6 cellular contexts compared by ENCODE assay signal in genomic region chr15:93317772-93318171, GRCh38.
"Had no signal": no experiment of that assay in that cellular context is flagged by ENCODE, and none has a peak within 500 bp of the region (broad histone marks: within the 10 kb centered on the region; RNA-seq: fewer than 3 reads in every experiment).

No MANE protein-coding gene starts in this region.

- H3K9ac ChIP-seq: GM23248 had no signal

- H3K4me1 ChIP-seq: HAP-1 had no signal

- H3K36me3 ChIP-seq: HAP-1 had no signal

- H3K27ac Mint-ChIP-seq: HFFc6, IgD-negative memory B cell had no signal

- H3K4me3 ChIP-seq: GM23248, HAP-1 had no signal

- H3K36me3 Mint-ChIP-seq: IgD-negative memory B cell had no signal

- H3K4me1 Mint-ChIP-seq: IgD-negative memory B cell had no signal

- H3K9me3 ChIP-seq: HAP-1 had no signal

- H3K27ac ChIP-seq: GM23248 had no signal

- DNase-seq: GM23248, GOT3, H7, HFFc6 had no signal

- H3K4me3 Mint-ChIP-seq: HFFc6, IgD-negative memory B cell had no signal

- H2AFZ ChIP-seq: GM23248 had no signal
